In the genomic region with DNA sequence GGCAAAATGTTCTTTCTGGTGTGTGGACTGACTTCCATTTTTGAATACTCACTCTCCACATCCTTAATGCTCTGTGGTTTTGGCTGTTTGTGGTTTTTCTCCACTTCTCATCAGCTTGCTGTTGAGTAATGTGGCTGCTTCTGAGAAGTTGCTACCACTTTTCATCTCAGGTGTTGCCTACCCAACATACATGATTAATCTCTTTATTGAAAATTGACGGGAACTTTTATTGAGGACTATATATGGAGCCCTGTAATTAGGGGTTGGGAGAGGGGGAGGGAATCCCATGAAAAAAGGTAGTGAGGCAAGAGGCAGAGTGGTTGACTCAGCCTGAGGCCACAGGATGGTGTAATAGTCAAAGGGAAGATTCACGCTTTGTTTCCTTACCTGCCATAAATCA, we compare ENCODE assay signal across 9 cellular contexts. TPM values are rescaled to one million over a fixed set of nuclear protein-coding genes. Genes with fewer than 3 reads are reported as not detected.
A peak's percentile ranks its signal among the peaks of the same experiment; 100 is the strongest.
DNase-seq lines count a peak whose midpoint lies in the region; ATAC-seq and TF ChIP-seq lines count a peak whose summit lies in the region.
"Had no signal": no experiment of that assay in that cellular context is flagged by ENCODE, and none has a peak within 500 bp of the region (broad histone marks: within the 10 kb centered on the region; RNA-seq: fewer than 3 reads in every experiment).

No MANE protein-coding gene starts in this region.

- no peaks in the 10 kb centered on the region for H3K9me3 Mint-ChIP-seq in activated naive CD4-positive, alpha-beta T cell treated with anti-CD3 and anti-CD28 coated beads for 36 hours
- peaks cover 0 to 1% of the 10 kb centered on the region in 2 donors for H3K9me3 Mint-ChIP-seq in stimulated activated naive B cell treated with anti-CD40 and anti-IgM and Interleukin-4, amounts not matched to agents 10 μg/mL and 1 μg/mL and 100 μg/mL, for 72 hours

- peaks cover 13% of the 10 kb centered on the region for H3K27me3 Mint-ChIP-seq in activated naive CD4-positive, alpha-beta T cell treated with anti-CD3 and anti-CD28 coated beads for 36 hours (ENCODE audit: low read depth)
- H3K27me3 Mint-ChIP-seq in stimulated activated naive B cell treated with anti-CD40 and anti-IgM and Interleukin-4, amounts not matched to agents 10 μg/mL and 1 μg/mL and 100 μg/mL, for 72 hours = no peaks in the 10 kb centered on the region

- TF ChIP-seq CTCF in astrocyte of the spinal cord (IDR thresholded peaks at IDR 0.05; ENCODE audit: low read depth, low read length) = no peak

- intact Hi-C loops in activated naive CD4-positive, alpha-beta T cell treated with anti-CD3 and anti-CD28 coated beads for 36 hours (cut with micrococcal nuclease) = loop anchor here (1.0 to 5.0 kb wide), 14 partner anchors 12 to 821 kb away; a partner anchor contains a TSS

- H3K36me3 Mint-ChIP-seq in activated naive CD4-positive, alpha-beta T cell treated with anti-CD3 and anti-CD28 coated beads for 36 hours (ENCODE audit: low read depth) = no peaks in the 10 kb centered on the region
- peaks cover 0 to 1% of the 10 kb centered on the region in 2 donors for H3K36me3 Mint-ChIP-seq in stimulated activated naive B cell treated with anti-CD40 and anti-IgM and Interleukin-4, amounts not matched to agents 10 μg/mL and 1 μg/mL and 100 μg/mL, for 72 hours

- peak; percentile 68 for DNase-seq in activated naive CD4-positive, alpha-beta T cell treated with anti-CD3 and anti-CD28 coated beads for 36 hours
- DNase-seq in activated naive CD4-positive, alpha-beta T cell treated with anti-CD3 and anti-CD28 coated beads, Interleukin-2, amount 50 U/mL, for 16 hours = no peak
- DNase-seq in NCI-H69 (lab: John Stamatoyannopoulos, UW) (peak; percentile 30), astrocyte of the spinal cord (ENCODE audit: low read depth, low spot score) (peak; percentile 62), cerebellar nuclear complex (lab: John Stamatoyannopoulos, UW) (no peak), NAMALWA (ENCODE audit: low spot score) (no peak)
- no peak for DNase-seq in stimulated activated naive B cell treated with anti-CD40 and anti-IgM and Interleukin-4, amounts not matched to agents 10 μg/mL and 1 μg/mL and 100 μg/mL, for 72 hours
- DNase-seq: occipital lobe had no signal

- no peak overlapping the region for H3K4me3 ChIP-seq in astrocyte of the spinal cord (ENCODE audit: low read depth, low read length)

- H3K4me1 Mint-ChIP-seq in activated naive CD4-positive, alpha-beta T cell treated with anti-CD3 and anti-CD28 coated beads for 36 hours (ENCODE audit: low read depth) = peaks cover 16% of the 10 kb centered on the region
- H3K4me1 Mint-ChIP-seq in stimulated activated naive B cell treated with anti-CD40 and anti-IgM and Interleukin-4, amounts not matched to agents 10 μg/mL and 1 μg/mL and 100 μg/mL, for 72 hours = peaks cover 15 to 35% of the 10 kb centered on the region in 2 donors

- no peak overlapping the region for H3K4me3 Mint-ChIP-seq in activated naive CD4-positive, alpha-beta T cell treated with anti-CD3 and anti-CD28 coated beads for 36 hours
- H3K4me3 Mint-ChIP-seq in stimulated activated naive B cell treated with anti-CD40 and anti-IgM and Interleukin-4, amounts not matched to agents 10 μg/mL and 1 μg/mL and 100 μg/mL, for 72 hours = peak overlapping the region; percentile 12 to 43

- H3K27ac Mint-ChIP-seq in activated naive CD4-positive, alpha-beta T cell treated with anti-CD3 and anti-CD28 coated beads for 36 hours = peak overlapping the region; percentile 60
- peak overlapping the region; percentile 27 for H3K27ac Mint-ChIP-seq in stimulated activated naive B cell treated with anti-CD40 and anti-IgM and Interleukin-4, amounts not matched to agents 10 μg/mL and 1 μg/mL and 100 μg/mL, for 72 hours

- ATAC-seq in stimulated activated naive B cell treated with anti-CD40 and anti-IgM and Interleukin-4, amounts not matched to agents 10 μg/mL and 1 μg/mL and 100 μg/mL, for 72 hours (replicated peaks) = peak; percentile 88 to 95
- no peak for ATAC-seq in GM18519 (IDR thresholded peaks at IDR 0.05; ENCODE audit: low FRiP score, unreplicated experiment)

- CTCF ChIA-PET in activated naive CD4-positive, alpha-beta T cell treated with anti-CD3 and anti-CD28 coated beads for 36 hours (lab: Charles Lee) = interaction anchor here (0.6 to 1.3 kb wide), 2 partner anchors 62 to 1319 kb away, joined by 5 to 8 read pairs; no protein-coding TSS in a partner anchor

- in situ Hi-C loops in astrocyte of the spinal cord (cut with HindIII; ENCODE audit: low sequenced_read_pairs) = no loop called here

RNA-seq across cellular contexts. Expression of a gene that starts 17.6 kb away (rescaled TPM):
- total RNA-seq in activated naive CD4-positive, alpha-beta T cell treated with anti-CD3 and anti-CD28 coated beads for 36 hours = not detected
- total RNA-seq: occipital lobe had no signal

Comparison
In these comparisons a context has a peak if more than half of its experiments do, and no peak if none do; other contexts are left out.
1. DNase-seq: peak in activated naive CD4-positive, alpha-beta T cell treated with anti-CD3 and anti-CD28 coated beads for 36 hours (single experiment), NCI-H69 (single experiment) and astrocyte of the spinal cord (single experiment); none in activated naive CD4-positive, alpha-beta T cell treated with anti-CD3 and anti-CD28 coated beads, Interleukin-2, amount 50 U/mL, for 16 hours (single experiment), stimulated activated naive B cell treated with anti-CD40 and anti-IgM and Interleukin-4, amounts not matched to agents 10 μg/mL and 1 μg/mL and 100 μg/mL, for 72 hours (single experiment), cerebellar nuclear complex (0 of 2) and NAMALWA (single experiment).